In the genomic region with DNA sequence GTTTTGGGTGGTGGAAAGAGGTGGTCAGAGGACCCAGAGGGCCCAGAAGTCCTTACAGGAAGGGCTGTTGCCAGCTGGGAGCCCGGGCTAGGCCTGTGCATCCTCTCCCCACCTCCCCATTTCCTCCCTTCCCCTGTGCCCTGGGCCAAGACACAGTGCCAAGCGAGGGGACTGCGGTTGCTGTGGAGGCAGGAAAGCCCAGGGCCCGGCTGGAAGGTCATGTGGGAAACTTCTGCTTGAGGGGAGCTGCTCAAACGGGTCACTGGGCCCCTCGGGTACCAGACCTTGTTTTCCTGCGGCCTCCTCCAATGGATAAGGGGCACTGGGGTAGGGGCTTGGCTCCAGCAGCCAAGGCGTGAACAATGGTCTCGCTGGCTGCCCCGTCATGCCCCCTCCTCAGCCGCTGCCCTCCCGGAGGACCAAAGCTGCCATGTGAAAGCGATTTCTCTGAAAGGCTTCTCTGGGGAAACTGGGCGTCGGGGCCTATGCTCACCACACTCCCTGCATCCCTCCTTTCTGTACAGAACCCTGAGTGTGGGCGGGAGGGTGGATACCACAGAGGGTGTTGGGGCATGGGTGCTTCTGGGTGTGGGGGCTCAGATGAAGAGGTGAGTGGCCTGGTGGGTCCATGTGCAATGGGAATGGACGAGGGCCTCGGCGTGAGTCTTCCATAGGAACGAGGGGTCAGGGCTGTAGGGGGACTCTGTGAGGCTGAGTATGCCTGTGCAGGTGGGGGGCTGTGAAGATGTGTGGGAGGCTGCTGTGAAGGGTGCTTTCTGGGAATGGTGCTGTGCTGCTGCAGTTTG, we compare ENCODE assay signal across 17 cellular contexts.
A peak's percentile ranks its signal among the peaks of the same experiment; 100 is the strongest.
DNase-seq lines count a peak whose midpoint lies in the region; ATAC-seq and TF ChIP-seq lines count a peak whose summit lies in the region.
"Had no signal": no experiment of that assay in that cellular context is flagged by ENCODE, and none has a peak within 500 bp of the region (broad histone marks: within the 10 kb centered on the region; RNA-seq: fewer than 3 reads in every experiment).

No MANE protein-coding gene starts in this region.

- no peaks in the 10 kb centered on the region for H3K36me3 Mint-ChIP-seq in WTC11
- H3K36me3 Mint-ChIP-seq: CD8-positive, alpha-beta T cell had no signal

- WGBS in spleen, 5 donors, result 84 to 89% (median 84%) methylated on average over 10 to 20 of the region's 20 CpGs

- CTCF ChIA-PET in WTC11 (lab: Charles Lee), result interaction anchor here (1.6 to 3.8 kb wide), 5 partner anchors 9 to 265 kb away, joined by 6 to 27 read pairs (median 8); a partner anchor contains a TSS

- intact Hi-C loops in lower lobe of right lung (cut with DNase I), result loop anchor here (10.0 kb wide), 1 partner anchor 268 kb away; no protein-coding TSS in a partner anchor
- intact Hi-C loops in spleen (cut with DNase I; ENCODE audit: low total_unique reads), result loop anchor here (2.0 kb wide), 1 partner anchor 266 kb away; no protein-coding TSS in a partner anchor

- H3K4me1 Mint-ChIP-seq in WTC11, result peaks cover 3% of the 10 kb centered on the region; the same call in 1 of the 2 replicates

- POLR2A ChIA-PET in WTC11 (lab: Charles Lee), result no interaction called here

- H3K27me3 Mint-ChIP-seq in WTC11 (ENCODE audit: low read depth), result no peaks in the 10 kb centered on the region; the same call in 1 of the 2 replicates

- H3K4me1 ChIP-seq in lower lobe of right lung (peaks cover 15% of the 10 kb centered on the region), spleen (peaks cover 0 to 13% (median 5%) of the 10 kb centered on the region in 6 donors)

- H3K4me3 Mint-ChIP-seq in WTC11, result no peak overlapping the region
- H3K4me3 Mint-ChIP-seq: CD8-positive, alpha-beta T cell had no signal

- no peak for ATAC-seq in WTC11
- no peak for ATAC-seq in lower lobe of right lung
- ATAC-seq in HG03135 (IDR thresholded peaks at IDR 0.05; ENCODE audit: unreplicated experiment), result no peak
- no peak for ATAC-seq in GM19351 (IDR thresholded peaks at IDR 0.05; ENCODE audit: unreplicated experiment)
- no peak for ATAC-seq in GM21423 (IDR thresholded peaks at IDR 0.05; ENCODE audit: unreplicated experiment)

- H3K27ac Mint-ChIP-seq in WTC11, result no peak overlapping the region
- H3K27ac Mint-ChIP-seq: CD8-positive, alpha-beta T cell had no signal

- no peaks in the 10 kb centered on the region for H3K36me3 ChIP-seq in lower lobe of right lung
- no peaks in the 10 kb centered on the region for H3K36me3 ChIP-seq in spleen
- H3K36me3 ChIP-seq: BLaER1 had no signal

- DNase-seq in activated effector memory CD4-positive, alpha-beta T cell treated with anti-CD3 and anti-CD28 coated beads, Interleukin-2, amount 50 U/mL, for 16 hours, result peak; percentile 53
- no peak for DNase-seq in activated effector memory CD4-positive, alpha-beta T cell treated with Interleukin-2 at 50 U/mL for 16 hours
- DNase-seq in WTC11 (ENCODE audit: low spot score), result peak; percentile 5
- DNase-seq in lower lobe of right lung, result peak; percentile 33
- DNase-seq in spleen, result peak; percentile 69
- DNase-seq: CD8-positive, alpha-beta T cell; DMS79; HCEC 1CT; NCI-H1417; NCI-H1930; NCI-H446; NK-92 treated with Interleukin-12 subunit alpha and Interleukin-12 subunit beta, amount 100 ng/mL, for 24 hours had no signal

- H3K9me3 ChIP-seq in lower lobe of right lung, result no peaks in the 10 kb centered on the region
- H3K9me3 ChIP-seq in spleen, result no peaks in the 10 kb centered on the region
- H3K9me3 ChIP-seq: BLaER1 had no signal

- H3K9me3 Mint-ChIP-seq in WTC11, result no peaks in the 10 kb centered on the region
- H3K9me3 Mint-ChIP-seq: CD8-positive, alpha-beta T cell had no signal

- no peak for TF ChIP-seq POLR2A in spleen (IDR thresholded peaks at IDR 0.05)

- TF ChIP-seq CTCF in WTC11 (IDR thresholded peaks at IDR 0.05) (no peak), lower lobe of right lung (IDR thresholded peaks at IDR 0.05) (no peak), spleen (IDR thresholded peaks at IDR 0.05 in 8 of 11, conservative IDR thresholded peaks at IDR 0.05 in 3 of 11) (no peak)

- H3K27ac ChIP-seq in lower lobe of right lung (no peak overlapping the region), spleen (no peak overlapping the region)
- H3K27ac ChIP-seq: BLaER1 had no signal

- H3K4me3 ChIP-seq in lower lobe of right lung, result no peak overlapping the region
- H3K4me3 ChIP-seq in spleen, result no peak overlapping the region
- H3K4me3 ChIP-seq: BLaER1, K562 had no signal

- H3K27me3 ChIP-seq in lower lobe of right lung (ENCODE audit: low read depth) (no peaks in the 10 kb centered on the region), spleen (replicated peaks in 1 of 7) (no peaks in the 10 kb centered on the region)
- H3K27me3 ChIP-seq: BLaER1 had no signal

TF ChIP-seq in WTC11, 78 proteins besides CTCF, POLR2A, EP300 and RAD21:
- TF ChIP-seq ZNF416 (CRISPR knock-in tag; IDR thresholded peaks at IDR 0.05) (no peak), ZNF396 (CRISPR knock-in tag; IDR thresholded peaks at IDR 0.05; ENCODE audit: borderline replicate concordance) (no peak), NR2C2 (CRISPR knock-in tag; IDR thresholded peaks at IDR 0.05) (no peak), MXD4 (CRISPR knock-in tag; IDR thresholded peaks at IDR 0.05; ENCODE audit: borderline replicate concordance) (no peak), TCF7 (CRISPR knock-in tag; IDR thresholded peaks at IDR 0.05; ENCODE audit: low read depth) (no peak), KAT7 (CRISPR knock-in tag; IDR thresholded peaks at IDR 0.05; ENCODE audit: borderline replicate concordance) (no peak), GTF2I (CRISPR knock-in tag; conservative IDR thresholded peaks at IDR 0.05) (no peak)
- TF ChIP-seq, protein P1, sequence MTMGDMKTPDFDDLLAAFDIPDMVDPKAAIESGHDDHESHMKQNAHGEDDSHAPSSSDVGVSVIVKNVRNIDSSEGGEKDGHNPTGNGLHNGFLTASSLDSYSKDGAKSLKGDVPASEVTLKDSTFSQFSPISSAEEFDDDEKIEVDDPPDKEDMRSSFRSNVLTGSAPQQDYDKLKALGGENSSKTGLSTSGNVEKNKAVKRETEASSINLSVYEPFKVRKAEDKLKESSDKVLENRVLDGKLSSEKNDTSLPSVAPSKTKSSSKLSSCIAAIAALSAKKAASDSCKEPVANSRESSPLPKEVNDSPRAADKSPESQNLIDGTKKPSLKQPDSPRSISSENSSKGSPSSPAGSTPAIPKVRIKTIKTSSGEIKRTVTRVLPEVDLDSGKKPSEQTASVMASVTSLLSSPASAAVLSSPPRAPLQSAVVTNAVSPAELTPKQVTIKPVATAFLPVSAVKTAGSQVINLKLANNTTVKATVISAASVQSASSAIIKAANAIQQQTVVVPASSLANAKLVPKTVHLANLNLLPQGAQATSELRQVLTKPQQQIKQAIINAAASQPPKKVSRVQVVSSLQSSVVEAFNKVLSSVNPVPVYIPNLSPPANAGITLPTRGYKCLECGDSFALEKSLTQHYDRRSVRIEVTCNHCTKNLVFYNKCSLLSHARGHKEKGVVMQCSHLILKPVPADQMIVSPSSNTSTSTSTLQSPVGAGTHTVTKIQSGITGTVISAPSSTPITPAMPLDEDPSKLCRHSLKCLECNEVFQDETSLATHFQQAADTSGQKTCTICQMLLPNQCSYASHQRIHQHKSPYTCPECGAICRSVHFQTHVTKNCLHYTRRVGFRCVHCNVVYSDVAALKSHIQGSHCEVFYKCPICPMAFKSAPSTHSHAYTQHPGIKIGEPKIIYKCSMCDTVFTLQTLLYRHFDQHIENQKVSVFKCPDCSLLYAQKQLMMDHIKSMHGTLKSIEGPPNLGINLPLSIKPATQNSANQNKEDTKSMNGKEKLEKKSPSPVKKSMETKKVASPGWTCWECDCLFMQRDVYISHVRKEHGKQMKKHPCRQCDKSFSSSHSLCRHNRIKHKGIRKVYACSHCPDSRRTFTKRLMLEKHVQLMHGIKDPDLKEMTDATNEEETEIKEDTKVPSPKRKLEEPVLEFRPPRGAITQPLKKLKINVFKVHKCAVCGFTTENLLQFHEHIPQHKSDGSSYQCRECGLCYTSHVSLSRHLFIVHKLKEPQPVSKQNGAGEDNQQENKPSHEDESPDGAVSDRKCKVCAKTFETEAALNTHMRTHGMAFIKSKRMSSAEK (CRISPR knock-in tag; IDR thresholded peaks at IDR 0.05; ENCODE audit: borderline replicate concordance), result no peak
- TF ChIP-seq, protein P2, sequence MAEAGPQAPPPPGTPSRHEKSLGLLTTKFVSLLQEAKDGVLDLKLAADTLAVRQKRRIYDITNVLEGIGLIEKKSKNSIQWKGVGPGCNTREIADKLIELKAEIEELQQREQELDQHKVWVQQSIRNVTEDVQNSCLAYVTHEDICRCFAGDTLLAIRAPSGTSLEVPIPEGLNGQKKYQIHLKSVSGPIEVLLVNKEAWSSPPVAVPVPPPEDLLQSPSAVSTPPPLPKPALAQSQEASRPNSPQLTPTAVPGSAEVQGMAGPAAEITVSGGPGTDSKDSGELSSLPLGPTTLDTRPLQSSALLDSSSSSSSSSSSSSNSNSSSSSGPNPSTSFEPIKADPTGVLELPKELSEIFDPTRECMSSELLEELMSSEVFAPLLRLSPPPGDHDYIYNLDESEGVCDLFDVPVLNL (CRISPR knock-in tag; IDR thresholded peaks at IDR 0.05; ENCODE audit: borderline replicate concordance, low read depth), result no peak
TF ChIP-seq in WTC11: peak in this region for 0.
